In genomic region chr6:113936093-113936934, GRCh38 we compare ENCODE assay signal across 8 cellular contexts. TPM values are rescaled to one million over a fixed set of nuclear protein-coding genes. Genes with fewer than 3 reads are reported as not detected.
A peak's percentile ranks its signal among the peaks of the same experiment; 100 is the strongest.
DNase-seq lines count a peak whose midpoint lies in the region; ATAC-seq and TF ChIP-seq lines count a peak whose summit lies in the region.

No MANE protein-coding gene starts in this region.

- H2BK20ac ChIP-seq in H9 (ENCODE audit: low read depth, low read length, poor library complexity, severe bottlenecking), result no peak overlapping the region

- H3K4me3 Mint-ChIP-seq in activated naive CD8-positive, alpha-beta T cell treated with anti-CD3 and anti-CD28 coated beads, Interleukin-2, amount 10 ng/mL, durations not matched to agents 7 days and 5 days, result no peak overlapping the region
- no peak overlapping the region for H3K4me3 Mint-ChIP-seq in activated naive CD8-positive, alpha-beta T cell treated with anti-CD3 and anti-CD28 coated beads for 36 hours
- H3K4me3 Mint-ChIP-seq in H9 (no peak overlapping the region), memory B cell (no peak overlapping the region)

- no peaks in the 10 kb centered on the region for H3K9me3 Mint-ChIP-seq in activated naive CD8-positive, alpha-beta T cell treated with anti-CD3 and anti-CD28 coated beads, Interleukin-2, amount 10 ng/mL, durations not matched to agents 7 days and 5 days
- no peaks in the 10 kb centered on the region for H3K9me3 Mint-ChIP-seq in activated naive CD8-positive, alpha-beta T cell treated with anti-CD3 and anti-CD28 coated beads for 36 hours
- H3K9me3 Mint-ChIP-seq in H9, result peaks cover 15 to 19% of the 10 kb centered on the region in 2 experiments
- H3K9me3 Mint-ChIP-seq in memory B cell, result no peaks in the 10 kb centered on the region

- no peak overlapping the region for H2AFZ ChIP-seq in H9 (ENCODE audit: low read length)

- H3K27me3 ChIP-seq in H9 (ENCODE audit: insufficient read depth, low read length), result no peaks in the 10 kb centered on the region

- H3K27ac ChIP-seq in H9 (ENCODE audit: insufficient read length, low read depth, low read length), result no peak overlapping the region
- H3K27ac ChIP-seq in coronary artery, result no peak overlapping the region

- no peak overlapping the region for H2BK120ac ChIP-seq in H9 (ENCODE audit: low read depth, low read length, poor library complexity, severe bottlenecking)

- H3K4me1 ChIP-seq in H9 (ENCODE audit: insufficient read depth, low read length), result no peaks in the 10 kb centered on the region

- ATAC-seq in activated naive CD8-positive, alpha-beta T cell treated with anti-CD3 and anti-CD28 coated beads, Interleukin-2, amount 10 ng/mL, durations not matched to agents 7 days and 5 days (ENCODE audit: low read depth), result no peak
- peak; percentile 65 for ATAC-seq in memory B cell (ENCODE audit: low read depth)

- H4K8ac ChIP-seq in H9 (replicated peaks; ENCODE audit: insufficient read length, low read depth, low read length), result no peak overlapping the region

- H3K27ac Mint-ChIP-seq in activated naive CD8-positive, alpha-beta T cell treated with anti-CD3 and anti-CD28 coated beads, Interleukin-2, amount 10 ng/mL, durations not matched to agents 7 days and 5 days, result peak overlapping the region; percentile 4
- H3K27ac Mint-ChIP-seq in activated naive CD8-positive, alpha-beta T cell treated with anti-CD3 and anti-CD28 coated beads for 36 hours, result no peak overlapping the region
- H3K27ac Mint-ChIP-seq in H9 (peak overlapping the region in 2 of 3 experiments; percentile 5 to 81; a peak in 3 of 7 replicates), memory B cell (no peak overlapping the region)

- no peaks in the 10 kb centered on the region for H3K9me3 ChIP-seq in H9 (ENCODE audit: control insufficient read depth, low read depth, low read length)

- in situ Hi-C loops in KBM-7 (cut with MboI; ENCODE audit: low pct_unique_long_range_greater_than_20kb, low sequenced_read_pairs), result no loop called here

- no peak overlapping the region for H3K4ac ChIP-seq in H9 (ENCODE audit: low read depth, low read length)

- no CpG with 5 or more reads among the region's 6 CpGs for WGBS in H9 (ENCODE audit: extremely low coverage, insufficient read length, low lambda C conversion rate)

- H2AK5ac ChIP-seq in H9 (ENCODE audit: insufficient read length, low read length), result no peak overlapping the region

- H3K4me3 ChIP-seq in coronary artery, result no peak overlapping the region

- H3K56ac ChIP-seq in H9 (ENCODE audit: insufficient read length, low read depth, low read length), result no peak overlapping the region

- H2BK5ac ChIP-seq in H9 (ENCODE audit: insufficient read length, low read length), result no peak overlapping the region

- no peak for DNase-seq in activated naive CD8-positive, alpha-beta T cell treated with anti-CD3 and anti-CD28 coated beads, Interleukin-2, amount 10 ng/mL, durations not matched to agents 7 days and 5 days
- DNase-seq in activated naive CD8-positive, alpha-beta T cell treated with anti-CD3 and anti-CD28 coated beads for 36 hours, result no peak
- DNase-seq in H9 (no peak), KBM-7 (peak; percentile 85), OCI-M1 (lab: John Stamatoyannopoulos, UW) (peak; percentile 86), coronary artery (ENCODE audit: low spot score) (no peak), memory B cell (ENCODE audit: low spot score in 2 of 2) (peak in 1 of 2 donors; percentile 27), cortex of kidney (lab: John Stamatoyannopoulos, UW) (no peak)

- H3K79me1 ChIP-seq in H9 (ENCODE audit: insufficient read depth, low read depth, low read length, poor library complexity, severe bottlenecking), result no peaks in the 10 kb centered on the region

- no peak overlapping the region for H3K14ac ChIP-seq in H9 (ENCODE audit: insufficient read depth, low read length)

- no peak overlapping the region for H3K18ac ChIP-seq in H9 (ENCODE audit: insufficient read length, low read depth, low read length)

- no peaks in the 10 kb centered on the region for H3K23me2 ChIP-seq in H9 (ENCODE audit: insufficient read length, low read depth, low read length, poor library complexity, severe bottlenecking)

- H3K27me3 Mint-ChIP-seq in activated naive CD8-positive, alpha-beta T cell treated with anti-CD3 and anti-CD28 coated beads, Interleukin-2, amount 10 ng/mL, durations not matched to agents 7 days and 5 days, result no peaks in the 10 kb centered on the region
- H3K27me3 Mint-ChIP-seq in activated naive CD8-positive, alpha-beta T cell treated with anti-CD3 and anti-CD28 coated beads for 36 hours, result no peaks in the 10 kb centered on the region
- H3K27me3 Mint-ChIP-seq in H9 (ENCODE audit: low read depth) (peaks cover 2% of the 10 kb centered on the region; the same call in 1 of the 2 replicates), memory B cell (no peaks in the 10 kb centered on the region)

- H3K4me1 Mint-ChIP-seq in activated naive CD8-positive, alpha-beta T cell treated with anti-CD3 and anti-CD28 coated beads, Interleukin-2, amount 10 ng/mL, durations not matched to agents 7 days and 5 days, result no peaks in the 10 kb centered on the region
- H3K4me1 Mint-ChIP-seq in activated naive CD8-positive, alpha-beta T cell treated with anti-CD3 and anti-CD28 coated beads for 36 hours, result no peaks in the 10 kb centered on the region
- H3K4me1 Mint-ChIP-seq in H9 (peaks cover 0 to 2% of the 10 kb centered on the region in 2 experiments; a peak in 2 of 4 replicates), memory B cell (no peaks in the 10 kb centered on the region)

- H3K4me2 ChIP-seq in H9 (ENCODE audit: insufficient read depth, insufficient read length, low read length), result no peak overlapping the region

- no peaks in the 10 kb centered on the region for H3K79me2 ChIP-seq in H9 (ENCODE audit: insufficient read depth, low read length)

- H3K9ac ChIP-seq in H9 (ENCODE audit: extremely low read depth, insufficient read length, low read length), result no peak overlapping the region

- H2BK12ac ChIP-seq in H9 (ENCODE audit: insufficient read length, low read depth, low read length), result no peak overlapping the region

- no peak overlapping the region for H3K23ac ChIP-seq in H9 (ENCODE audit: insufficient read length, low read depth, low read length)

- POLR2A ChIA-PET in activated naive CD8-positive, alpha-beta T cell treated with anti-CD3 and anti-CD28 coated beads, Interleukin-2, amount 10 ng/mL, durations not matched to agents 7 days and 5 days (lab: Charles Lee), result no interaction called here

- no peak overlapping the region for H3T11ph ChIP-seq in H9 (ENCODE audit: low read length)

- TF ChIP-seq CTCF in H9 (conservative IDR thresholded peaks at IDR 0.05), result peak; percentile 83
- TF ChIP-seq CTCF in coronary artery (IDR thresholded peaks at IDR 0.05), result peak; percentile 53

- peaks cover 9% of the 10 kb centered on the region for H3K36me3 Mint-ChIP-seq in activated naive CD8-positive, alpha-beta T cell treated with anti-CD3 and anti-CD28 coated beads, Interleukin-2, amount 10 ng/mL, durations not matched to agents 7 days and 5 days
- H3K36me3 Mint-ChIP-seq in activated naive CD8-positive, alpha-beta T cell treated with anti-CD3 and anti-CD28 coated beads for 36 hours, result peaks cover 5% of the 10 kb centered on the region
- peaks cover 45 to 59% (median 59%) of the 10 kb centered on the region in 3 experiments for H3K36me3 Mint-ChIP-seq in H9 (ENCODE audit: insufficient read depth in 1 of 3, low read depth in 3 of 3)
- H3K36me3 Mint-ChIP-seq in memory B cell, result peaks cover 2% of the 10 kb centered on the region

- H4K20me1 ChIP-seq in H9 (ENCODE audit: control insufficient read depth, insufficient read depth, insufficient read length), result no peaks in the 10 kb centered on the region

- no peak overlapping the region for H4K91ac ChIP-seq in H9 (ENCODE audit: insufficient read length, low read depth, low read length)

- no peak overlapping the region for H2BK15ac ChIP-seq in H9 (ENCODE audit: low read depth, low read length)

- no peak overlapping the region for H4K5ac ChIP-seq in H9 (ENCODE audit: insufficient read length, low read depth, low read length)

RNA-seq across cellular contexts. Expression of gene HDAC2, which starts 34.6 kb away (rescaled TPM):
- 10 to 100 TPM; 56.9 to 59.5 TPM for total RNA-seq in activated naive CD8-positive, alpha-beta T cell treated with anti-CD3 and anti-CD28 coated beads, Interleukin-2, amount 10 ng/mL, durations not matched to agents 7 days and 5 days
- total RNA-seq in activated naive CD8-positive, alpha-beta T cell treated with anti-CD3 and anti-CD28 coated beads for 36 hours, result 100 to 1,000 TPM; 115 to 125 TPM
- total RNA-seq in H9 (2021), result 325 and 330 TPM in 2 replicates

Comparison
In these comparisons a context has a peak if more than half of its experiments do, and no peak if none do; other contexts are left out.
1. H3K27ac Mint-ChIP-seq: peak in activated naive CD8-positive, alpha-beta T cell treated with anti-CD3 and anti-CD28 coated beads, Interleukin-2, amount 10 ng/mL, durations not matched to agents 7 days and 5 days (single experiment) and H9 (2 of 3); none in activated naive CD8-positive, alpha-beta T cell treated with anti-CD3 and anti-CD28 coated beads for 36 hours (single experiment) and memory B cell (single experiment).
2. DNase-seq: peak in KBM-7 (single experiment) and OCI-M1 (single experiment); none in activated naive CD8-positive, alpha-beta T cell treated with anti-CD3 and anti-CD28 coated beads, Interleukin-2, amount 10 ng/mL, durations not matched to agents 7 days and 5 days (single experiment), activated naive CD8-positive, alpha-beta T cell treated with anti-CD3 and anti-CD28 coated beads for 36 hours (single experiment), H9 (single experiment), coronary artery (single experiment) and cortex of kidney (single experiment).